In genomic region chr6:33015798-33016197, GRCh38 we compare ENCODE assay signal across 24 cellular contexts. TPM values are rescaled to one million over a fixed set of nuclear protein-coding genes. Genes with fewer than 3 reads are reported as not detected.
A peak's percentile ranks its signal among the peaks of the same experiment; 100 is the strongest.
DNase-seq lines count a peak whose midpoint lies in the region; ATAC-seq, FAIRE-seq and TF ChIP-seq lines count a peak whose summit lies in the region.
"Had no signal": no experiment of that assay in that cellular context is flagged by ENCODE, and none has a peak within 500 bp of the region (broad histone marks: within the 10 kb centered on the region; RNA-seq: fewer than 3 reads in every experiment).

No MANE protein-coding gene starts in this region.

- TF ChIP-seq POLR2A in spleen (IDR thresholded peaks at IDR 0.05) = no peak

- FAIRE-seq in GM19239 (lab: Jason Lieb, UNC) = peak; percentile 45
- FAIRE-seq: G401.6, RCC 7860 had no signal

- peaks cover 29% of the 10 kb centered on the region for H3K4me1 Mint-ChIP-seq in activated CD4-positive, alpha-beta T cell treated with anti-CD3 and anti-CD28 coated beads, Interleukin-2, amount 10 ng/mL, durations not matched to agents 24 days and 14 days

- ATAC-seq in lower lobe of right lung (no peak), HG02678 (IDR thresholded peaks at IDR 0.05; ENCODE audit: unreplicated experiment) (no peak)

- no peak overlapping the region for H3K27ac Mint-ChIP-seq in activated CD4-positive, alpha-beta T cell treated with anti-CD3 and anti-CD28 coated beads, Interleukin-2, amount 10 ng/mL, durations not matched to agents 24 days and 14 days

- H3K79me2 ChIP-seq in smooth muscle cell (ENCODE audit: low read depth) = no peaks in the 10 kb centered on the region

- intact Hi-C loops in activated CD4-positive, alpha-beta T cell treated with anti-CD3 and anti-CD28 coated beads, Interleukin-2, amount 10 ng/mL, durations not matched to agents 24 days and 14 days (cut with micrococcal nuclease) = loop anchor here (2.0 to 5.0 kb wide), 3 partner anchors 77 to 553 kb away; no protein-coding TSS in a partner anchor
- intact Hi-C loops in lower lobe of right lung (cut with DNase I) (loop anchor here (10.0 kb wide), 1 partner anchor 69 kb away; no protein-coding TSS in a partner anchor), spleen (cut with DNase I; ENCODE audit: low total_unique reads) (loop anchor here (5.0 to 10.0 kb wide), 2 partner anchors 57 to 129 kb away; partner anchors contain the start of gene HLA-DPA1)

- TF ChIP-seq CTCF in lower lobe of right lung (IDR thresholded peaks at IDR 0.05) (no peak), spleen (IDR thresholded peaks at IDR 0.05 in 8 of 11, conservative IDR thresholded peaks at IDR 0.05 in 3 of 11) (no peak), smooth muscle cell (IDR thresholded peaks at IDR 0.05; ENCODE audit: borderline replicate concordance, insufficient read depth, poor library complexity, severe bottlenecking) (no peak)

- no peaks in the 10 kb centered on the region for H3F3A ChIP-seq in smooth muscle cell (ENCODE audit: low read depth)

- no peak overlapping the region for H3K9ac ChIP-seq in smooth muscle cell (ENCODE audit: low read depth)
- H3K9ac ChIP-seq: GM23248 had no signal

- peaks cover 47% of the 10 kb centered on the region for H3K4me1 ChIP-seq in lower lobe of right lung
- peaks cover 32 to 58% (median 52%) of the 10 kb centered on the region in 6 donors for H3K4me1 ChIP-seq in spleen
- no peaks in the 10 kb centered on the region for H3K4me1 ChIP-seq in smooth muscle cell (ENCODE audit: low read depth)

- DNase-seq in activated CD4-positive, alpha-beta T cell treated with anti-CD3 and anti-CD28 coated beads, Interleukin-2, amount 10 ng/mL, durations not matched to agents 24 days and 14 days = peak; percentile 51
- no peak for DNase-seq in activated CD4-positive, alpha-beta T cell treated with anti-CD3 and anti-CD28 coated beads, Interleukin-2, amount 50 U/mL, for 1 hour
- DNase-seq in GM19239 (ENCODE audit: insufficient read length, low spot score) (no peak), lower lobe of right lung (no peak), spleen (peak; percentile 69), NCI-H1105 (lab: John Stamatoyannopoulos, UW) (no peak), smooth muscle cell (lab: John Stamatoyannopoulos, UW; ENCODE audit: unreplicated experiment) (no peak)
- DNase-seq: ACHN, GM23248, HCEC 1CT, MV-4-11, NCI-H1417, NCI-H1694 treated with DMSO at 0.1 percent for 48 hours, NCI-H2081 treated with DMSO at 0.1 percent for 48 hours, NCI-H2171 treated with DMSO at 0.1 percent for 48 hours, NCI-H524 treated with DMSO at 0.1 percent for 48 hours, NCI-H82 had no signal

- no peak overlapping the region for H3K4me3 ChIP-seq in lower lobe of right lung
- H3K4me3 ChIP-seq in spleen = no peak overlapping the region
- no peak overlapping the region for H3K4me3 ChIP-seq in smooth muscle cell
- H3K4me3 ChIP-seq: GM23248 had no signal

- H3K4me3 Mint-ChIP-seq in activated CD4-positive, alpha-beta T cell treated with anti-CD3 and anti-CD28 coated beads, Interleukin-2, amount 10 ng/mL, durations not matched to agents 24 days and 14 days = no peak overlapping the region

- H3K27ac ChIP-seq in lower lobe of right lung (peak overlapping the region; percentile 12), spleen (peak overlapping the region in 6 of 8 donors; percentile 26 to 95 (median 90)), smooth muscle cell (ENCODE audit: low read depth) (no peak overlapping the region)
- H3K27ac ChIP-seq: 22Rv1, C4-2B, GM23248 had no signal

- H3K9me3 ChIP-seq in lower lobe of right lung (no peaks in the 10 kb centered on the region), spleen (no peaks in the 10 kb centered on the region), smooth muscle cell (replicated peaks; ENCODE audit: low read depth) (no peaks in the 10 kb centered on the region)

- no peaks in the 10 kb centered on the region for H3K36me3 Mint-ChIP-seq in activated CD4-positive, alpha-beta T cell treated with anti-CD3 and anti-CD28 coated beads, Interleukin-2, amount 10 ng/mL, durations not matched to agents 24 days and 14 days (ENCODE audit: low read depth)
- H3K36me3 Mint-ChIP-seq: IgD-negative memory B cell had no signal

- H3K9me3 Mint-ChIP-seq in activated CD4-positive, alpha-beta T cell treated with anti-CD3 and anti-CD28 coated beads, Interleukin-2, amount 10 ng/mL, durations not matched to agents 24 days and 14 days = no peaks in the 10 kb centered on the region
- H3K9me3 Mint-ChIP-seq: IgD-negative memory B cell had no signal

- no peak overlapping the region for H3K4me2 ChIP-seq in smooth muscle cell

- H3K36me3 ChIP-seq in lower lobe of right lung (no peaks in the 10 kb centered on the region), spleen (no peaks in the 10 kb centered on the region), smooth muscle cell (ENCODE audit: low read depth) (no peaks in the 10 kb centered on the region)

- H3K27me3 ChIP-seq in lower lobe of right lung (ENCODE audit: low read depth) (no peaks in the 10 kb centered on the region), spleen (replicated peaks in 1 of 7) (no peaks in the 10 kb centered on the region), smooth muscle cell (ENCODE audit: low read depth) (no peaks in the 10 kb centered on the region)

- 78 to 86% (median 82%) methylated on average over 11 of the region's 11 CpGs for WGBS in spleen, 5 donors
- 81% methylated on average over 11 of the region's 11 CpGs for WGBS in smooth muscle cell (ENCODE audit: low lambda C conversion rate)

- peaks cover 18% of the 10 kb centered on the region for H3K27me3 Mint-ChIP-seq in activated CD4-positive, alpha-beta T cell treated with anti-CD3 and anti-CD28 coated beads, Interleukin-2, amount 10 ng/mL, durations not matched to agents 24 days and 14 days
- H3K27me3 Mint-ChIP-seq: IgD-negative memory B cell had no signal

- H4K20me1 ChIP-seq in smooth muscle cell (ENCODE audit: low read depth) = no peaks in the 10 kb centered on the region

- H2AFZ ChIP-seq in smooth muscle cell (ENCODE audit: low read depth) = no peak overlapping the region
- H2AFZ ChIP-seq: GM23248 had no signal

RNA-seq across cellular contexts. Expression of gene HLA-DOA, which starts 6.4 kb away (rescaled TPM):
- total RNA-seq in activated CD4-positive, alpha-beta T cell treated with anti-CD3 and anti-CD28 coated beads, Interleukin-2, amount 10 ng/mL, durations not matched to agents 24 days and 14 days = 0.21 and 0.38 TPM in 2 replicates
- total RNA-seq in lower lobe of right lung (31.2 TPM), spleen (10 to 100 TPM; 30.8 to 89.5 (median 68.6) TPM), smooth muscle cell (0.09 TPM in 1 of 2 replicates, not detected in the other)
- polyA plus RNA-seq in spleen (10 to 100 TPM; 36.9 to 48.7 (median 40.0) TPM), smooth muscle cell (0.26 TPM in 1 of 2 replicates, not detected in the other)
- total RNA-seq: GM23248, M059J had no signal

RNA-seq across cellular contexts. Expression of gene BRD2, which starts 47.4 kb away (rescaled TPM):
- 320 TPM in 2 replicates for total RNA-seq in activated CD4-positive, alpha-beta T cell treated with anti-CD3 and anti-CD28 coated beads, Interleukin-2, amount 10 ng/mL, durations not matched to agents 24 days and 14 days
- total RNA-seq in lower lobe of right lung (173 TPM), spleen (100 to 1,000 TPM; 169 to 277 (median 234) TPM), smooth muscle cell (205 and 244 TPM in 2 replicates)
- polyA plus RNA-seq in spleen (100 to 1,000 TPM in 2 of 3 donors, 10 to 100 TPM in 1; 80.5 to 127 (median 103) TPM), smooth muscle cell (162 and 197 TPM in 2 replicates)

RNA-seq across cellular contexts. Expression of gene HLA-DPA1, which starts 57.7 kb away (rescaled TPM):
- 38.5 and 42.6 TPM in 2 replicates for total RNA-seq in activated CD4-positive, alpha-beta T cell treated with anti-CD3 and anti-CD28 coated beads, Interleukin-2, amount 10 ng/mL, durations not matched to agents 24 days and 14 days
- 600 TPM for total RNA-seq in lower lobe of right lung
- 100 to 1,000 TPM; 253 to 621 (median 517) TPM for total RNA-seq in spleen
- polyA plus RNA-seq in spleen = 100 to 1,000 TPM; 346 to 466 (median 352) TPM
- 1.1 and 1.6 TPM in 2 replicates for total RNA-seq in smooth muscle cell
- polyA plus RNA-seq in smooth muscle cell = 1.1 and 1.3 TPM in 2 replicates

RNA-seq across cellular contexts. Expression of gene HLA-DPB1, which starts 60.0 kb away (rescaled TPM):
- total RNA-seq in activated CD4-positive, alpha-beta T cell treated with anti-CD3 and anti-CD28 coated beads, Interleukin-2, amount 10 ng/mL, durations not matched to agents 24 days and 14 days = 4.7 and 6.2 TPM in 2 replicates
- total RNA-seq in lower lobe of right lung (483 TPM), spleen (100 to 1,000 TPM; 209 to 647 (median 414) TPM), smooth muscle cell (10.8 and 14.8 TPM in 2 replicates)
- polyA plus RNA-seq in spleen (100 to 1,000 TPM; 543 to 817 (median 574) TPM), smooth muscle cell (19.4 and 20.3 TPM in 2 replicates)
- total RNA-seq: M059J had no signal

Comparison
In these comparisons a context has a peak if more than half of its experiments do, and no peak if none do; other contexts are left out.
1. DNase-seq: peak in activated CD4-positive, alpha-beta T cell treated with anti-CD3 and anti-CD28 coated beads, Interleukin-2, amount 10 ng/mL, durations not matched to agents 24 days and 14 days (single experiment) and spleen (single experiment); none in activated CD4-positive, alpha-beta T cell treated with anti-CD3 and anti-CD28 coated beads, Interleukin-2, amount 50 U/mL, for 1 hour (single experiment), GM19239 (single experiment), lower lobe of right lung (single experiment), NCI-H1105 (single experiment) and smooth muscle cell (single experiment).
2. RNA of gene HLA-DOA, which starts 6.4 kb away (total RNA-seq): 30.8 to 89.5 TPM in spleen and 31.2 TPM in lower lobe of right lung (single experiment); 0.21 to 0.38 TPM in activated CD4-positive, alpha-beta T cell treated with anti-CD3 and anti-CD28 coated beads, Interleukin-2, amount 10 ng/mL, durations not matched to agents 24 days and 14 days and 0.09 TPM in smooth muscle cell; every median in the first group is over 10 times any median in the second.
3. RNA of gene HLA-DPA1, which starts 57.7 kb away (total RNA-seq): 600 TPM in lower lobe of right lung (single experiment), 253 to 621 TPM in spleen and 38.5 to 42.6 TPM in activated CD4-positive, alpha-beta T cell treated with anti-CD3 and anti-CD28 coated beads, Interleukin-2, amount 10 ng/mL, durations not matched to agents 24 days and 14 days; 1.1 to 1.6 TPM in smooth muscle cell; every median in the first group is over 10 times any median in the second.